ENCODE assay signal across 33 cellular contexts in genomic region chr2:217227794-217228193, GRCh38.
"Had no signal": no experiment of that assay in that cellular context is flagged by ENCODE, and none has a peak within 500 bp of the region (broad histone marks: within the 10 kb centered on the region; RNA-seq: fewer than 3 reads in every experiment).

No MANE protein-coding gene starts in this region.

- H3K9me3 ChIP-seq: adrenal gland, ascending aorta, body of pancreas, breast epithelium had no signal

- H3K27ac ChIP-seq: adrenal gland, ascending aorta, body of pancreas, brain microvascular endothelial cell, breast epithelium, cardiac muscle cell had no signal

- FAIRE-seq: bronchial epithelial cell had no signal

- H3K4me3 ChIP-seq: adrenal gland, ascending aorta, body of pancreas, breast epithelium, cardiac muscle cell had no signal

- H3K36me3 ChIP-seq: adrenal gland, ascending aorta, brain microvascular endothelial cell, breast epithelium, cardiac muscle cell had no signal

- DNase-seq: activated effector memory CD4-positive, alpha-beta T cell treated with anti-CD3 and anti-CD28 coated beads, Interleukin-2, amount 50 U/mL, for 16 hours; activated effector memory CD4-positive, alpha-beta T cell treated with Interleukin-2 at 50 U/mL for 16 hours; activated gamma-delta T cell; activated gamma-delta T cell treated with Interleukin-2 at 50 U/mL for 16 hours; activated naive CD4-positive, alpha-beta T cell; activated naive CD4-positive, alpha-beta T cell treated with anti-CD3 and anti-CD28 coated beads for 36 hours; activated naive CD4-positive, alpha-beta T cell treated with anti-CD3 and anti-CD28 coated beads, Interleukin-2, amount 10 ng/mL, durations not matched to agents 7 days and 5 days; activated naive CD4-positive, alpha-beta T cell treated with anti-CD3 and anti-CD28 coated beads, Interleukin-2, amount 50 U/mL, for 16 hours; activated naive CD4-positive, alpha-beta T cell treated with Interleukin-2 at 50 U/mL for 16 hours; activated naive CD8-positive, alpha-beta T cell treated with anti-CD3 and anti-CD28 coated beads for 36 hours; activated naive CD8-positive, alpha-beta T cell treated with anti-CD3 and anti-CD28 coated beads, Interleukin-2, amount 10 ng/mL, durations not matched to agents 7 days and 5 days; activated naive CD8-positive, alpha-beta T cell treated with anti-CD3 and anti-CD28 coated beads, Interleukin-2, amount 50 U/mL, for 24 hours; activated T-cell treated with anti-CD3 and anti-CD28 coated beads, Interleukin-2, amount 50 U/mL, for 1 hour; activated T-cell treated with anti-CD3 and anti-CD28 coated beads, Interleukin-2, amount 50 U/mL, for 24 hours; activated T-cell treated with anti-CD3 and anti-CD28 coated beads, Interleukin-2, amount 50 U/mL, for 4 hours; activated T-cell treated with anti-CD3 and anti-CD28 coated beads, Interleukin-2, amount 50 U/mL, for 48 hours; activated T-cell treated with anti-CD3 and anti-CD28 coated beads, Interleukin-2, amount 50 U/mL, for 72 hours; adrenal gland; amniotic stem cell; amygdala; anterior cingulate cortex; aorta; body of pancreas; brain microvascular endothelial cell; caudate nucleus; central memory CD4-positive, alpha-beta T cell; cerebellar nuclear complex had no signal

- H3K27me3 ChIP-seq: adrenal gland, ascending aorta, body of pancreas, brain microvascular endothelial cell, breast epithelium had no signal

- H3K4me1 ChIP-seq: breast epithelium had no signal

- ATAC-seq: activated naive CD4-positive, alpha-beta T cell treated with anti-CD3 and anti-CD28 coated beads, Interleukin-2, amount 50 U/mL, for 72 hours; activated naive CD8-positive, alpha-beta T cell treated with anti-CD3 and anti-CD28 coated beads, Interleukin-2, amount 50 U/mL, for 24 hours; activated T-cell treated with anti-CD3 and anti-CD28 coated beads, Interleukin-2, amount 50 U/mL, for 4 hours; activated T-cell treated with anti-CD3 and anti-CD28 coated beads, Interleukin-2, amount 50 U/mL, for 72 hours; activated T-helper 17 cell treated with anti-CD3 and anti-CD28 coated beads, Interleukin-2, amount 50 U/mL, for 72 hours; body of pancreas had no signal
